8 cellular contexts compared by ENCODE assay signal in the genomic region with DNA sequence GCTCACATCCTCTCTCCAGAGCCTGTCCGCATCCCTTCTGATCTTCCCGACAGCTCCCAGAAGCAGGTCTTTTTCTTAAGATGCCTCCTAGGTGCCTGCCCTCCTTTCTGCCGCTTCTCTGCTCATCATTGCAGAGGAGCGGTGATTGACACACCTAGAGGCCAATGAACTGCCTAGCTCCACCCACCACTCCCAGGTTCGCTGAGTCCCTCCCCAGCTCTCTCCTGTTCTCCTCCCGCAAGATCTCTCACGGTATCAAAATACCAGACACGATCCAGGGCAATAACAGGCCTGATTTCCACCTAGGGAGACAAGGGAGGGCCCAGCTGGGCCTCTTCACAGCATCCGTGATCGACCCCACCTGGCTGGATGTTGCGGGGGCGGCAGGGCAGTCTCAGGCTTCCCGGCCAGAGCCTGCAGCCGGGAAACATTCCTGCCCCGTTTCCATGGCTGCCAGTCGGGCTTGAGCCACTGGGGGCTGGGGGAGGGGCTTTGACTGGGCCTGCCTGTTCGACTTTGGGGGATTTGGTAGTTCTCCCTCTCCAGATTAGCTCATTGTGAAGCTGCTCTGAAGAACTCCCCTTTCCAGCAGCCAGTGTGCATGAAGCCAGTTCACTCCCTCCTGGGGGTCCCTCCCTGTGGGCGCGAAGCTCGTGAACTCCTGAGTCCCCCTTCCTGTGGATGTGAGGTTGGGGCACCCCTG.
DNase-seq lines count a peak whose midpoint lies in the region; TF ChIP-seq lines count a peak whose summit lies in the region.

No MANE protein-coding gene starts in this region.

- H3K4me3 ChIP-seq in HEK293 (ENCODE audit: low read depth, low read length) (peak overlapping the region; percentile 55), endodermal cell (ENCODE audit: low read length) (peak overlapping the region; percentile 89)

- 11 to 14% methylated on average over 15 to 20 of the region's 20 CpGs for WGBS in endodermal cell (ENCODE audit: insufficient coverage in 1 of 2, insufficient read length in 1 of 2), 2 experiments

- POLR2A ChIA-PET in HEK293 (lab: Yijun Ruan, JAX) = no interaction called here

- H3K36me3 ChIP-seq in HEK293 (ENCODE audit: control insufficient read depth in 2 of 2, insufficient read depth in 1 of 2, low read length in 2 of 2) = no peaks in the 10 kb centered on the region
- no peaks in the 10 kb centered on the region for H3K36me3 ChIP-seq in endodermal cell (ENCODE audit: control insufficient read depth, insufficient read depth, low read length)

- peak overlapping the region; percentile 79 for H3K4me3 Mint-ChIP-seq in endodermal cell

- CTCF ChIA-PET in HEK293 (lab: Yijun Ruan, JAX) = interaction anchor here (0.6 to 1.5 kb wide), 4 partner anchors 24 to 359 kb away, joined by 3 read pairs; no protein-coding TSS in a partner anchor

- peak overlapping the region; percentile 89 for H3K9ac ChIP-seq in endodermal cell (ENCODE audit: extremely low read depth, low read length, poor library complexity, severe bottlenecking)

- H3K27me3 Mint-ChIP-seq in endodermal cell (ENCODE audit: insufficient read depth) = peaks cover 23% of the 10 kb centered on the region

- peaks cover 3% of the 10 kb centered on the region; the same call in 1 of the 2 replicates for H3K4me1 ChIP-seq in HEK293 (ENCODE audit: control insufficient read depth, insufficient read depth, low read length)
- no peaks in the 10 kb centered on the region for H3K4me1 ChIP-seq in endodermal cell (ENCODE audit: control insufficient read depth, insufficient read depth, low read length)

- H3K36me3 Mint-ChIP-seq in endodermal cell (ENCODE audit: low read depth) = no peaks in the 10 kb centered on the region

- H3K27ac Mint-ChIP-seq in endodermal cell = peak overlapping the region; percentile 99

- H3K9me3 ChIP-seq in HEK293 (ENCODE audit: control insufficient read depth, insufficient read depth, low read depth, low read length) = no peaks in the 10 kb centered on the region
- no peaks in the 10 kb centered on the region for H3K9me3 ChIP-seq in endodermal cell (ENCODE audit: control insufficient read depth, low read length)

- H3K27ac ChIP-seq in HEK293 (ENCODE audit: extremely low read depth, low read depth, low read length) (no peak overlapping the region), endodermal cell (ENCODE audit: low read depth, low read length) (peak overlapping the region; percentile 98)

- peak in 12 of 14 donors; percentile 22 to 97 (median 49) for DNase-seq in C1 segment of cervical spinal cord (lab: John Stamatoyannopoulos, UW)
- DNase-seq in NCI-H2196 (lab: John Stamatoyannopoulos, UW; ENCODE audit: unreplicated experiment) = peak; percentile 54
- peak; percentile 11 to 33 (median 14) for DNase-seq in activated CD8-positive, alpha-beta memory T cell treated with anti-CD3 and anti-CD28 coated beads for 48 hours (ENCODE audit: low read depth in 2 of 3, low spot score in 2 of 3)
- peak; percentile 99 for DNase-seq in endodermal cell
- peak; percentile 73 for DNase-seq in medulla oblongata (ENCODE audit: extremely low spot score)
- DNase-seq in stimulated activated CD8-positive, alpha-beta memory T cell treated with anti-CD3 and anti-CD28 coated beads, Interleukin-15, amount 100 ng/mL, for 4 hours (ENCODE audit: low read depth in 2 of 2) = peak; percentile 4 to 27
- no peak for DNase-seq in OCI-M1 (lab: John Stamatoyannopoulos, UW)

- peaks cover 9% of the 10 kb centered on the region for H3K27me3 ChIP-seq in endodermal cell (ENCODE audit: control insufficient read depth, insufficient read depth, low read length, poor library complexity, severe bottlenecking)

- peaks cover 18% of the 10 kb centered on the region for H3K4me1 Mint-ChIP-seq in endodermal cell

- no peak for TF ChIP-seq CTCF in HEK293 (tag by site-specific recombination; IDR thresholded peaks at IDR 0.05)
- TF ChIP-seq CTCF in endodermal cell (conservative IDR thresholded peaks at IDR 0.05) = no peak

- no peaks in the 10 kb centered on the region for H3K9me3 Mint-ChIP-seq in endodermal cell

TF ChIP-seq in HEK293, 187 proteins besides CTCF, POLR2A, EP300 and RAD21 (continues in another document):
- TF ChIP-seq ZNF48 (tag by site-specific recombination; IDR thresholded peaks at IDR 0.05) (no peak), ZNF138 (tag by site-specific recombination; IDR thresholded peaks at IDR 0.05; ENCODE audit: borderline replicate concordance) (no peak), ZNF335 (tag by site-specific recombination; conservative IDR thresholded peaks at IDR 0.05) (peak; percentile 84), ZNF366 (tag by site-specific recombination; conservative IDR thresholded peaks at IDR 0.05) (peak; percentile 83), ZNF664 (tag by site-specific recombination; IDR thresholded peaks at IDR 0.05) (no peak), ZNF341 (tag by site-specific recombination; IDR thresholded peaks at IDR 0.05; ENCODE audit: low read depth) (peak; percentile 93), ZNF423 (tag by site-specific recombination; IDR thresholded peaks at IDR 0.05) (peak; percentile 28; the same call in 1 of the 2 replicates), ZBTB17 (tag by site-specific recombination; IDR thresholded peaks at IDR 0.05) (peak; percentile 95), ZNF274 (IDR thresholded peaks at IDR 0.05; ENCODE audit: low read length) (no peak), ZNF274 (tag by site-specific recombination; IDR thresholded peaks at IDR 0.05; ENCODE audit: borderline replicate concordance) (no peak), ZFHX2 (tag by site-specific recombination; conservative IDR thresholded peaks at IDR 0.05) (peak; percentile 74), MYNN (tag by site-specific recombination; IDR thresholded peaks at IDR 0.05; ENCODE audit: borderline replicate concordance) (peak; percentile 94), ZNF571 (tag by site-specific recombination; IDR thresholded peaks at IDR 0.05) (no peak), ZNF473 (tag by site-specific recombination; IDR thresholded peaks at IDR 0.05) (no peak), GLIS2 (tag by site-specific recombination; IDR thresholded peaks at IDR 0.05) (peak; percentile 68), GLIS1 (tag by site-specific recombination; IDR thresholded peaks at IDR 0.05) (peak; percentile 67), ZNF76 (tag by site-specific recombination; IDR thresholded peaks at IDR 0.05; ENCODE audit: borderline replicate concordance, low read depth) (peak; percentile 30; the same call in 1 of the 2 replicates)
- TF ChIP-seq, protein P1, sequence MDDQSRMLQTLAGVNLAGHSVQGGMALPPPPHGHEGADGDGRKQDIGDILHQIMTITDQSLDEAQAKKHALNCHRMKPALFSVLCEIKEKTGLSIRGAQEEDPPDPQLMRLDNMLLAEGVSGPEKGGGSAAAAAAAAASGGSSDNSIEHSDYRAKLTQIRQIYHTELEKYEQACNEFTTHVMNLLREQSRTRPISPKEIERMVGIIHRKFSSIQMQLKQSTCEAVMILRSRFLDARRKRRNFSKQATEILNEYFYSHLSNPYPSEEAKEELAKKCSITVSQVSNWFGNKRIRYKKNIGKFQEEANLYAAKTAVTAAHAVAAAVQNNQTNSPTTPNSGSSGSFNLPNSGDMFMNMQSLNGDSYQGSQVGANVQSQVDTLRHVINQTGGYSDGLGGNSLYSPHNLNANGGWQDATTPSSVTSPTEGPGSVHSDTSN (CRISPR knock-in tag; IDR thresholded peaks at IDR 0.05) = peak; percentile 95
- TF ChIP-seq, protein P2, sequence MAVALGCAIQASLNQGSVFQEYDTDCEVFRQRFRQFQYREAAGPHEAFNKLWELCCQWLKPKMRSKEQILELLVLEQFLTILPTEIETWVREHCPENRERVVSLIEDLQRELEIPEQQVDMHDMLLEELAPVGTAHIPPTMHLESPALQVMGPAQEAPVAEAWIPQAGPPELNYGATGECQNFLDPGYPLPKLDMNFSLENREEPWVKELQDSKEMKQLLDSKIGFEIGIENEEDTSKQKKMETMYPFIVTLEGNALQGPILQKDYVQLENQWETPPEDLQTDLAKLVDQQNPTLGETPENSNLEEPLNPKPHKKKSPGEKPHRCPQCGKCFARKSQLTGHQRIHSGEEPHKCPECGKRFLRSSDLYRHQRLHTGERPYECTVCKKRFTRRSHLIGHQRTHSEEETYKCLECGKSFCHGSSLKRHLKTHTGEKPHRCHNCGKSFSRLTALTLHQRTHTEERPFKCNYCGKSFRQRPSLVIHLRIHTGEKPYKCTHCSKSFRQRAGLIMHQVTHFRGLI (tag by site-specific recombination; IDR thresholded peaks at IDR 0.05) = 0 out of 2 replicates have a peak, but pooled peaks have one; percentile 14
- TF ChIP-seq, protein P3, sequence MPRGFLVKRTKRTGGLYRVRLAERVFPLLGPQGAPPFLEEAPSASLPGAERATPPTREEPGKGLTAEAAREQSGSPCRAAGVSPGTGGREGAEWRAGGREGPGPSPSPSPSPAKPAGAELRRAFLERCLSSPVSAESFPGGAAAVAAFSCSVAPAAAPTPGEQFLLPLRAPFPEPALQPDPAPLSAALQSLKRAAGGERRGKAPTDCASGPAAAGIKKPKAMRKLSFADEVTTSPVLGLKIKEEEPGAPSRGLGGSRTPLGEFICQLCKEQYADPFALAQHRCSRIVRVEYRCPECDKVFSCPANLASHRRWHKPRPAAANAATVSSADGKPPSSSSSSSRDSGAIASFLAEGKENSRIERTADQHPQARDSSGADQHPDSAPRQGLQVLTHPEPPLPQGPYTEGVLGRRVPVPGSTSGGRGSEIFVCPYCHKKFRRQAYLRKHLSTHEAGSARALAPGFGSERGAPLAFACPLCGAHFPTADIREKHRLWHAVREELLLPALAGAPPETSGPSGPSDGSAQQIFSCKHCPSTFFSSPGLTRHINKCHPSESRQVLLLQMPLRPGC (tag by site-specific recombination; IDR thresholded peaks at IDR 0.05) = 0 out of 2 replicates have a peak, but pooled peaks have one; percentile 22
